8 cellular contexts compared by ENCODE assay signal in the genomic region with DNA sequence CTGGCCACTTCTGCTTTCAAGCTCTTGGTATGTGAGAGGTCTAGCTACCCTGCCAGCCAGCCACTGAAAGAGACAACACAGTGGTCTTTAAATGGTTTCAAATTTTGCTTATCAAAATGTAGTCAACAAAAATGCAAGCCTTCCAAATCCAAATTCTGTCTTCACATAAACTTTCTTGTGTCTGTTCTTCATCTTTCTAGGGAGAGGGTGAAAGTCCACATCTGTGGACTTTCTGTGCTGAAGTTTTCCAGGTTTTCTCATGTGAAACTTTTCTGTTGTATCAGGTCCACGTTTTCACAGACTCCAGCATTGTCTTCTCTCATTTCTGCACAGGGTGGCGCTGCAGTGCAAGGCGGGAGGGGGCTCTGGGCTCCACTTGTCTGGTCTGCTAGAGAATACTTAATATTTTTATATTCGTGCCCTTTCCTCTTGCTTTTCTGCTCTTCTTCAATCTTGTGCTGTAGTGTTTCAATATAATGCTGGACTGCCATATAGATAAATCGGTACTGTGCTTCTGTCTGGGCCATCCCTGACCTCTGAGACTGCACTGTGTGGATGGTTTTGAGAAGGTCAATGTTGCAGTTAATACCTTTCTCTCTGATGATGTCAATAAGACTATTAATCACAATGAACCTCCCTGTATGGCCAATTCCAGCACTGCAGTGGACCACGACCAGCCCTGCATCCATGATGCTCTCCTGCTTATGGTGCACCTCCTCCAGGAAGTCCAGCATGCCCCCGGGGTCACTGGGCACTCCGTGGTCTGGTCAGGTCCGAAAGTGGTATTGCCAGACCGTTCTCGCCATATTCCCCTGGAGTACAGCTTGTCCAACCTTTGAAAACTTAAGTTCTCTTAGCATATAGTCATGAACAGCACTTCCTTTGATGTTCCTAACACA.
DNase-seq lines count a peak whose midpoint lies in the region; ATAC-seq and TF ChIP-seq lines count a peak whose summit lies in the region.

No MANE protein-coding gene starts in this region.

- DNase-seq in GM12864 (ENCODE audit: low read depth): no peak
- peak in 1 of 2 experiments; percentile 64 for DNase-seq in HL-60 (ENCODE audit: low read depth in 1 of 2, low spot score in 1 of 2)
- DNase-seq in activated naive CD4-positive, alpha-beta T cell treated with Interleukin-2 at 50 U/mL for 16 hours: peak; percentile 79
- DNase-seq in Right ventricle myocardium superior: peak; percentile 79
- no peak for DNase-seq in retinal pigment epithelial cell (ENCODE audit: low read depth)

- no peak overlapping the region for H3K27ac ChIP-seq in HL-60 (replicated peaks)

- peak; percentile 83 for ATAC-seq in SK-N-SH treated with all-trans-retinoic acid at 6 μM for 48 hours
- peak; percentile 65 for ATAC-seq in Right ventricle myocardium superior (ENCODE audit: poor library complexity)
- ATAC-seq in HG02870 (IDR thresholded peaks at IDR 0.05; ENCODE audit: unreplicated experiment): no peak
- no peak for ATAC-seq in GM18517 (IDR thresholded peaks at IDR 0.05; ENCODE audit: unreplicated experiment)

- TF ChIP-seq CTCF in GM12864 (IDR thresholded peaks at IDR 0.05; ENCODE audit: low read depth, low read length, missing control alignments) (peak; percentile 92), HL-60 (IDR thresholded peaks at IDR 0.05; ENCODE audit: insufficient read depth, low read length) (peak; percentile 44), retinal pigment epithelial cell (conservative IDR thresholded peaks at IDR 0.05; ENCODE audit: low read depth, low read length) (peak; percentile 93)

- no peaks in the 10 kb centered on the region for H3K27me3 ChIP-seq in HL-60 (ENCODE audit: insufficient read depth, poor library complexity, severe bottlenecking)

- H3K4me3 ChIP-seq in GM12864 (ENCODE audit: low read depth, low read length) (no peak overlapping the region), HL-60 (replicated peaks; ENCODE audit: insufficient read depth, low read length) (no peak overlapping the region), retinal pigment epithelial cell (ENCODE audit: low read length) (no peak overlapping the region)

- intact Hi-C loops in Right ventricle myocardium superior (cut with DNase I): loop anchor here (2.0 to 10.0 kb wide), 2 partner anchors 239 to 399 kb away; partner anchors contain the start of gene PERP

TF ChIP-seq in SK-N-SH treated with all-trans-retinoic acid at 6 μM for 48 hours, 23 proteins besides CTCF, POLR2A, EP300 and RAD21:
- TF ChIP-seq ZNF8 (CRISPR knock-in tag; IDR thresholded peaks at IDR 0.05): no peak
- TF ChIP-seq CSDC2 (CRISPR knock-in tag; IDR thresholded peaks at IDR 0.05): no peak
- TF ChIP-seq TCF4 (CRISPR knock-in tag; IDR thresholded peaks at IDR 0.05; ENCODE audit: borderline replicate concordance): no peak
- TF ChIP-seq ZNF565 (CRISPR knock-in tag; conservative IDR thresholded peaks at IDR 0.05; ENCODE audit: low read depth): no peak
- no peak for TF ChIP-seq PPARA (CRISPR knock-in tag; IDR thresholded peaks at IDR 0.05; ENCODE audit: borderline replicate concordance)
- TF ChIP-seq ARNTL (CRISPR knock-in tag; IDR thresholded peaks at IDR 0.05; ENCODE audit: borderline replicate concordance, low read depth): no peak
- no peak for TF ChIP-seq CSRNP3 (CRISPR knock-in tag; IDR thresholded peaks at IDR 0.05)
- TF ChIP-seq ZNF70 (CRISPR knock-in tag; IDR thresholded peaks at IDR 0.05): no peak
- TF ChIP-seq SNAI2 (CRISPR knock-in tag; IDR thresholded peaks at IDR 0.05): no peak
- TF ChIP-seq PATZ1 (CRISPR knock-in tag; IDR thresholded peaks at IDR 0.05; ENCODE audit: borderline replicate concordance): no peak
- TF ChIP-seq OSR1 (CRISPR knock-in tag; IDR thresholded peaks at IDR 0.05): no peak
- no peak for TF ChIP-seq RARB (CRISPR knock-in tag; IDR thresholded peaks at IDR 0.05)
- TF ChIP-seq, protein P1, sequence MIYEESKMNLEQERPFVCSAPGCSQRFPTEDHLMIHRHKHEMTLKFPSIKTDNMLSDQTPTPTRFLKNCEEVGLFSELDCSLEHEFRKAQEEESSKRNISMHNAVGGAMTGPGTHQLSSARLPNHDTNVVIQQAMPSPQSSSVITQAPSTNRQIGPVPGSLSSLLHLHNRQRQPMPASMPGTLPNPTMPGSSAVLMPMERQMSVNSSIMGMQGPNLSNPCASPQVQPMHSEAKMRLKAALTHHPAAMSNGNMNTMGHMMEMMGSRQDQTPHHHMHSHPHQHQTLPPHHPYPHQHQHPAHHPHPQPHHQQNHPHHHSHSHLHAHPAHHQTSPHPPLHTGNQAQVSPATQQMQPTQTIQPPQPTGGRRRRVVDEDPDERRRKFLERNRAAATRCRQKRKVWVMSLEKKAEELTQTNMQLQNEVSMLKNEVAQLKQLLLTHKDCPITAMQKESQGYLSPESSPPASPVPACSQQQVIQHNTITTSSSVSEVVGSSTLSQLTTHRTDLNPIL (CRISPR knock-in tag; IDR thresholded peaks at IDR 0.05; ENCODE audit: low read depth): no peak
- no peak for TF ChIP-seq ZFP30 (CRISPR knock-in tag; IDR thresholded peaks at IDR 0.05)
- TF ChIP-seq TSHZ2 (CRISPR knock-in tag; IDR thresholded peaks at IDR 0.05): no peak
- no peak for TF ChIP-seq GLIS3 (CRISPR knock-in tag; IDR thresholded peaks at IDR 0.05)
- no peak for TF ChIP-seq BACH2 (CRISPR knock-in tag; IDR thresholded peaks at IDR 0.05; ENCODE audit: borderline replicate concordance)
- TF ChIP-seq POU6F1 (CRISPR knock-in tag; IDR thresholded peaks at IDR 0.05; ENCODE audit: borderline replicate concordance, low read depth): no peak
- no peak for TF ChIP-seq ZFP3 (CRISPR knock-in tag; IDR thresholded peaks at IDR 0.05)
TF ChIP-seq in SK-N-SH treated with all-trans-retinoic acid at 6 μM for 48 hours: peak in this region for 0.

Comparison
In these comparisons a context has a peak if more than half of its experiments do, and no peak if none do; other contexts are left out.
1. DNase-seq: peak in activated naive CD4-positive, alpha-beta T cell treated with Interleukin-2 at 50 U/mL for 16 hours (single experiment) and Right ventricle myocardium superior (single experiment); none in GM12864 (single experiment) and retinal pigment epithelial cell (single experiment).
2. ATAC-seq: peak in SK-N-SH treated with all-trans-retinoic acid at 6 μM for 48 hours (single experiment) and Right ventricle myocardium superior (single experiment); none in HG02870 (single experiment) and GM18517 (single experiment).
3. Peak in every context shown above with its lines, with median percentiles within 50 percentile points of each other: CTCF ChIP-seq.